1 cellular context compared by ENCODE assay signal in the genomic region with DNA sequence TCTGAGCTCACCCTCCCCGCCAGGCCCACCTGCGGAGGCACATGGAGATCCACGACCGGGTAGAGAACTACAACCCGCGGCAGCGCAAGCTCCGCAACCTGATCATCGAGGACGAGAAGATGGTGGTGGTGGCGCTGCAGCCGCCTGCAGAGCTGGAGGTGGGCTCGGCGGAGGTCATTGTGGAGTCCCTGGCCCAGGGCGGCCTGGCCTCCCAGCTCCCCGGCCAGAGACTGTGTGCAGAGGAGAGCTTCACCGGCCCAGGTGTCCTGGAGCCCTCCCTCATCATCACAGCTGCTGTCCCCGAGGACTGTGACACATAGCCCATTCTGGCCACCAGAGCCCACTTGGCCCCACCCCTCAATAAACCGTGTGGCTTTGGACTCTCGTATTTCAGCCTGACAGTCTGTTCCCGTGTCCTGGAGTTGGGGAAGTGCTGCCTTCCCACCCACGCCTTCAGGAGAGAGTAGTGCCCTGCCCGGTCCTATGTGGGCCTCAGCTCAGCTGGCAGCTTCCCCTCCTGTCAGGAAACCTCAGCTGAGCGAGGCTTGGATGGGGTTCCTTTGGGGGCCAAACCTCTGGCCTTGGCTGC.
TF ChIP-seq lines count a peak whose summit lies in the region.

No MANE protein-coding gene starts in this region.

TF ChIP-seq in GM23338, 12 proteins besides CTCF, POLR2A, EP300 and RAD21:
- no peak for TF ChIP-seq EZH2phosphoT487 (IDR thresholded peaks at IDR 0.05; ENCODE audit: unreplicated experiment)
- TF ChIP-seq, protein P1, sequence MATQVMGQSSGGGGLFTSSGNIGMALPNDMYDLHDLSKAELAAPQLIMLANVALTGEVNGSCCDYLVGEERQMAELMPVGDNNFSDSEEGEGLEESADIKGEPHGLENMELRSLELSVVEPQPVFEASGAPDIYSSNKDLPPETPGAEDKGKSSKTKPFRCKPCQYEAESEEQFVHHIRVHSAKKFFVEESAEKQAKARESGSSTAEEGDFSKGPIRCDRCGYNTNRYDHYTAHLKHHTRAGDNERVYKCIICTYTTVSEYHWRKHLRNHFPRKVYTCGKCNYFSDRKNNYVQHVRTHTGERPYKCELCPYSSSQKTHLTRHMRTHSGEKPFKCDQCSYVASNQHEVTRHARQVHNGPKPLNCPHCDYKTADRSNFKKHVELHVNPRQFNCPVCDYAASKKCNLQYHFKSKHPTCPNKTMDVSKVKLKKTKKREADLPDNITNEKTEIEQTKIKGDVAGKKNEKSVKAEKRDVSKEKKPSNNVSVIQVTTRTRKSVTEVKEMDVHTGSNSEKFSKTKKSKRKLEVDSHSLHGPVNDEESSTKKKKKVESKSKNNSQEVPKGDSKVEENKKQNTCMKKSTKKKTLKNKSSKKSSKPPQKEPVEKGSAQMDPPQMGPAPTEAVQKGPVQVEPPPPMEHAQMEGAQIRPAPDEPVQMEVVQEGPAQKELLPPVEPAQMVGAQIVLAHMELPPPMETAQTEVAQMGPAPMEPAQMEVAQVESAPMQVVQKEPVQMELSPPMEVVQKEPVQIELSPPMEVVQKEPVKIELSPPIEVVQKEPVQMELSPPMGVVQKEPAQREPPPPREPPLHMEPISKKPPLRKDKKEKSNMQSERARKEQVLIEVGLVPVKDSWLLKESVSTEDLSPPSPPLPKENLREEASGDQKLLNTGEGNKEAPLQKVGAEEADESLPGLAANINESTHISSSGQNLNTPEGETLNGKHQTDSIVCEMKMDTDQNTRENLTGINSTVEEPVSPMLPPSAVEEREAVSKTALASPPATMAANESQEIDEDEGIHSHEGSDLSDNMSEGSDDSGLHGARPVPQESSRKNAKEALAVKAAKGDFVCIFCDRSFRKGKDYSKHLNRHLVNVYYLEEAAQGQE (IDR thresholded peaks at IDR 0.05; ENCODE audit: unreplicated experiment) = no peak
